Comparison of ENCODE assay signal across 9 cellular contexts in genomic region chr11:121575250-121575962, GRCh38.
A peak's percentile ranks its signal among the peaks of the same experiment; 100 is the strongest.
DNase-seq lines count a peak whose midpoint lies in the region; ATAC-seq and TF ChIP-seq lines count a peak whose summit lies in the region.
"Had no signal": no experiment of that assay in that cellular context is flagged by ENCODE, and none has a peak within 500 bp of the region (broad histone marks: within the 10 kb centered on the region; RNA-seq: fewer than 3 reads in every experiment).

No MANE protein-coding gene starts in this region.

- POLR2A ChIA-PET in activated CD8-positive, alpha-beta T cell treated with anti-CD3 and anti-CD28 coated beads for 36 hours (lab: Charles Lee), result no interaction called here
- POLR2A ChIA-PET in activated CD8-positive, alpha-beta T cell treated with anti-CD3 and anti-CD28 coated beads, Interleukin-2, amount 10 ng/mL, durations not matched to agents 7 days and 5 days (lab: Charles Lee), result interaction anchor here (0.6 kb wide), 1 partner anchor 108 kb away, joined by 3 read pairs; no protein-coding TSS in a partner anchor

- peaks cover 5% of the 10 kb centered on the region for H3K9me3 Mint-ChIP-seq in activated CD8-positive, alpha-beta T cell treated with anti-CD3 and anti-CD28 coated beads for 36 hours
- H3K9me3 Mint-ChIP-seq in activated CD8-positive, alpha-beta T cell treated with anti-CD3 and anti-CD28 coated beads, Interleukin-2, amount 10 ng/mL, durations not matched to agents 7 days and 5 days (ENCODE audit: insufficient read depth), result peaks cover 5% of the 10 kb centered on the region
- peaks cover 3% of the 10 kb centered on the region for H3K9me3 Mint-ChIP-seq in natural killer cell treated with Interleukin-12 subunit alpha and Interleukin-12 subunit beta and Interleukin-15 and Interleukin-18, amount 100 ng/mL, for 72 hours

- no peak overlapping the region for H3K4me3 ChIP-seq in cardiac fibroblast (replicated peaks in 1 of 2; ENCODE audit: low read depth in 2 of 2, low read length in 2 of 2)
- H3K4me3 ChIP-seq: BLaER1 had no signal

- peak overlapping the region; percentile 41 for H3K27ac Mint-ChIP-seq in activated CD8-positive, alpha-beta T cell treated with anti-CD3 and anti-CD28 coated beads for 36 hours
- no peak overlapping the region for H3K27ac Mint-ChIP-seq in activated CD8-positive, alpha-beta T cell treated with anti-CD3 and anti-CD28 coated beads, Interleukin-2, amount 10 ng/mL, durations not matched to agents 7 days and 5 days
- H3K27ac Mint-ChIP-seq in natural killer cell treated with Interleukin-12 subunit alpha and Interleukin-12 subunit beta and Interleukin-15 and Interleukin-18, amount 100 ng/mL, for 72 hours, result peak overlapping the region; percentile 4 to 80

- peaks cover 8% of the 10 kb centered on the region for H3K4me1 Mint-ChIP-seq in activated CD8-positive, alpha-beta T cell treated with anti-CD3 and anti-CD28 coated beads for 36 hours (ENCODE audit: low read depth)
- no peaks in the 10 kb centered on the region for H3K4me1 Mint-ChIP-seq in activated CD8-positive, alpha-beta T cell treated with anti-CD3 and anti-CD28 coated beads, Interleukin-2, amount 10 ng/mL, durations not matched to agents 7 days and 5 days (ENCODE audit: low read depth)
- peaks cover 14 to 20% of the 10 kb centered on the region in 2 donors for H3K4me1 Mint-ChIP-seq in natural killer cell treated with Interleukin-12 subunit alpha and Interleukin-12 subunit beta and Interleukin-15 and Interleukin-18, amount 100 ng/mL, for 72 hours (ENCODE audit: low read depth in 2 of 2)

- CTCF ChIA-PET in activated CD8-positive, alpha-beta T cell treated with anti-CD3 and anti-CD28 coated beads for 36 hours (lab: Charles Lee), result interaction anchor here (0.6 to 1.2 kb wide), 4 partner anchors 13 to 239 kb away, joined by 3 read pairs; no protein-coding TSS in a partner anchor
- CTCF ChIA-PET in activated CD8-positive, alpha-beta T cell treated with anti-CD3 and anti-CD28 coated beads, Interleukin-2, amount 10 ng/mL, durations not matched to agents 7 days and 5 days (lab: Charles Lee), result interaction anchor here (1.3 to 1.4 kb wide), 2 partner anchors 12 to 81 kb away, joined by 3 read pairs; no protein-coding TSS in a partner anchor

- no peak overlapping the region for H3K4me3 Mint-ChIP-seq in activated CD8-positive, alpha-beta T cell treated with anti-CD3 and anti-CD28 coated beads for 36 hours
- no peak overlapping the region for H3K4me3 Mint-ChIP-seq in activated CD8-positive, alpha-beta T cell treated with anti-CD3 and anti-CD28 coated beads, Interleukin-2, amount 10 ng/mL, durations not matched to agents 7 days and 5 days
- peak overlapping the region; percentile 7 for H3K4me3 Mint-ChIP-seq in natural killer cell treated with Interleukin-12 subunit alpha and Interleukin-12 subunit beta and Interleukin-15 and Interleukin-18, amount 100 ng/mL, for 72 hours

- TF ChIP-seq CTCF in activated CD8-positive, alpha-beta T cell treated with anti-CD3 and anti-CD28 coated beads for 36 hours (IDR thresholded peaks at IDR 0.05), result no peak
- TF ChIP-seq CTCF in cardiac fibroblast (IDR thresholded peaks at IDR 0.05; ENCODE audit: low read depth, low read length), result no peak

- H3K36me3 Mint-ChIP-seq in activated CD8-positive, alpha-beta T cell treated with anti-CD3 and anti-CD28 coated beads for 36 hours (ENCODE audit: low read depth), result peaks cover 66% of the 10 kb centered on the region
- H3K36me3 Mint-ChIP-seq in activated CD8-positive, alpha-beta T cell treated with anti-CD3 and anti-CD28 coated beads, Interleukin-2, amount 10 ng/mL, durations not matched to agents 7 days and 5 days (ENCODE audit: low read depth), result peaks cover 90% of the 10 kb centered on the region
- peaks cover 16% of the 10 kb centered on the region for H3K36me3 Mint-ChIP-seq in natural killer cell treated with Interleukin-12 subunit alpha and Interleukin-12 subunit beta and Interleukin-15 and Interleukin-18, amount 100 ng/mL, for 72 hours

- ATAC-seq in activated CD8-positive, alpha-beta T cell treated with anti-CD3 and anti-CD28 coated beads for 36 hours, result no peak
- no peak for ATAC-seq in activated CD8-positive, alpha-beta T cell treated with anti-CD3 and anti-CD28 coated beads, Interleukin-2, amount 10 ng/mL, durations not matched to agents 7 days and 5 days
- ATAC-seq in HG03280 (IDR thresholded peaks at IDR 0.05; ENCODE audit: unreplicated experiment), result peak; percentile 62
- peak; percentile 53 to 64 for ATAC-seq in natural killer cell treated with Interleukin-12 subunit alpha and Interleukin-12 subunit beta and Interleukin-15 and Interleukin-18, amount 100 ng/mL, for 72 hours

- no peaks in the 10 kb centered on the region for H3K27me3 Mint-ChIP-seq in activated CD8-positive, alpha-beta T cell treated with anti-CD3 and anti-CD28 coated beads for 36 hours
- H3K27me3 Mint-ChIP-seq in activated CD8-positive, alpha-beta T cell treated with anti-CD3 and anti-CD28 coated beads, Interleukin-2, amount 10 ng/mL, durations not matched to agents 7 days and 5 days (ENCODE audit: low read depth), result no peaks in the 10 kb centered on the region
- no peaks in the 10 kb centered on the region for H3K27me3 Mint-ChIP-seq in natural killer cell treated with Interleukin-12 subunit alpha and Interleukin-12 subunit beta and Interleukin-15 and Interleukin-18, amount 100 ng/mL, for 72 hours

- DNase-seq in activated CD8-positive, alpha-beta T cell treated with anti-CD3 and anti-CD28 coated beads for 36 hours, result no peak
- no peak for DNase-seq in activated CD8-positive, alpha-beta T cell treated with anti-CD3 and anti-CD28 coated beads, Interleukin-2, amount 10 ng/mL, durations not matched to agents 7 days and 5 days
- DNase-seq in cardiac fibroblast (ENCODE audit: low read depth in 2 of 2), result peak; percentile 30 to 47
- DNase-seq in natural killer cell treated with Interleukin-12 subunit alpha and Interleukin-12 subunit beta and Interleukin-15 and Interleukin-18, amount 100 ng/mL, for 72 hours (ENCODE audit: low spot score), result no peak
- DNase-seq in hepatic stellate cell (ENCODE audit: low spot score), result no peak
- DNase-seq in stimulated activated naive CD4-positive, alpha-beta T cell treated with Interleukin-2 at 50 U/mL for 16 hours (lab: John Stamatoyannopoulos, UW), result no peak
- no peak for DNase-seq in iPS-NIHi11 (ENCODE audit: low spot score)

- intact Hi-C loops in activated CD8-positive, alpha-beta T cell treated with anti-CD3 and anti-CD28 coated beads for 36 hours (cut with micrococcal nuclease), result no loop called here

Comparison
In these comparisons a context has a peak if more than half of its experiments do, and no peak if none do; other contexts are left out.
1. ATAC-seq: peak in HG03280 (single experiment) and natural killer cell treated with Interleukin-12 subunit alpha and Interleukin-12 subunit beta and Interleukin-15 and Interleukin-18, amount 100 ng/mL, for 72 hours (2 of 2); none in activated CD8-positive, alpha-beta T cell treated with anti-CD3 and anti-CD28 coated beads for 36 hours (single experiment) and activated CD8-positive, alpha-beta T cell treated with anti-CD3 and anti-CD28 coated beads, Interleukin-2, amount 10 ng/mL, durations not matched to agents 7 days and 5 days (single experiment).
2. DNase-seq: peak in cardiac fibroblast (2 of 2); none in activated CD8-positive, alpha-beta T cell treated with anti-CD3 and anti-CD28 coated beads for 36 hours (single experiment), activated CD8-positive, alpha-beta T cell treated with anti-CD3 and anti-CD28 coated beads, Interleukin-2, amount 10 ng/mL, durations not matched to agents 7 days and 5 days (single experiment), natural killer cell treated with Interleukin-12 subunit alpha and Interleukin-12 subunit beta and Interleukin-15 and Interleukin-18, amount 100 ng/mL, for 72 hours (single experiment), hepatic stellate cell (single experiment), stimulated activated naive CD4-positive, alpha-beta T cell treated with Interleukin-2 at 50 U/mL for 16 hours (single experiment) and iPS-NIHi11 (single experiment).